8 cellular contexts compared by ENCODE assay signal in genomic region chr1:151059342-151060240, GRCh38. TPM values are rescaled to one million over a fixed set of nuclear protein-coding genes. Genes with fewer than 3 reads are reported as not detected.
DNase-seq lines count a peak whose midpoint lies in the region; ATAC-seq and TF ChIP-seq lines count a peak whose summit lies in the region.

CDC42SE1 (minus strand) TSS chr1:151059622; CDS start chr1:151055730, 3,892 bp downstream.

- H3K36me3 ChIP-seq in ascending aorta (peaks cover 16 to 22% of the 10 kb centered on the region in 2 donors), hepatocyte (replicated peaks; ENCODE audit: insufficient read depth, low read depth) (no peaks in the 10 kb centered on the region)

- intact Hi-C loops in T-helper 2 cell treated with Interferon-gamma antibody and Interleukin-4, amounts not matched to agents 100 ng/mL and 5 ng/mL, for 36 hours (cut with micrococcal nuclease) = loop anchor here (1.0 to 10.0 kb wide), 5 partner anchors 11 to 695 kb away; partner anchors contain the start of genes GABPB2, RPRD2 and TNFAIP8L2
- intact Hi-C loops in ascending aorta (cut with DNase I) = loop anchor here (1.0 to 5.0 kb wide), 4 partner anchors 11 to 182 kb away; partner anchors contain the start of genes ARNT, GABPB2 and PRUNE1

- H3K79me2 ChIP-seq in hepatocyte = peaks cover 95% of the 10 kb centered on the region

- in situ Hi-C loops in GM13976 (cut with MboI; ENCODE audit: low sequenced_read_pairs, unreplicated experiment) = no loop called here

- no peaks in the 10 kb centered on the region for H3K9me2 ChIP-seq in hepatocyte (replicated peaks; ENCODE audit: insufficient read depth)

- H3K4me2 ChIP-seq in hepatocyte = peak within 1 kb of the TSS; percentile 96

- H3K27ac ChIP-seq in ascending aorta = peak within 1 kb of the TSS; percentile 96
- H3K27ac ChIP-seq in hepatocyte = peak within 1 kb of the TSS; percentile 100

- peaks cover 19% of the 10 kb centered on the region for H4K20me1 ChIP-seq in hepatocyte (ENCODE audit: insufficient read depth, poor library complexity, severe bottlenecking)

- H3K4me3 ChIP-seq in ascending aorta (peak within 1 kb of the TSS; percentile 83 to 93), hepatocyte (peak within 1 kb of the TSS; percentile 99), retinal pigment epithelial cell (ENCODE audit: low read length) (peak within 1 kb of the TSS; percentile 94)

- no peaks in the 10 kb centered on the region for H3K27me3 ChIP-seq in ascending aorta
- H3K27me3 ChIP-seq in hepatocyte = no peaks in the 10 kb centered on the region

- H2AFZ ChIP-seq in hepatocyte = peak within 1 kb of the TSS; percentile 92

- DNase-seq in GM13976 (ENCODE audit: low spot score) (peak; percentile 93), NCI-H1694 (lab: John Stamatoyannopoulos, UW) (peak; percentile 84), ascending aorta (ENCODE audit: low spot score in 2 of 2) (peak in 1 of 2 donors; percentile 92), hepatocyte (ENCODE audit: low spot score) (peak; percentile 95), retinal pigment epithelial cell (ENCODE audit: low read depth) (peak; percentile 54), cerebellar nuclear complex (lab: John Stamatoyannopoulos, UW) (no peak)

- ATAC-seq in HG02798 (IDR thresholded peaks at IDR 0.05; ENCODE audit: poor library complexity, unreplicated experiment) = peak; percentile 82

- H3K9me3 ChIP-seq in ascending aorta (no peaks in the 10 kb centered on the region), hepatocyte (ENCODE audit: low read depth) (no peaks in the 10 kb centered on the region)

- H3K4me1 ChIP-seq in ascending aorta = peaks cover 0 to 37% of the 10 kb centered on the region in 2 donors
- peaks cover 37% of the 10 kb centered on the region for H3K4me1 ChIP-seq in hepatocyte (ENCODE audit: insufficient read depth)

- TF ChIP-seq CTCF in GM13976 (IDR thresholded peaks at IDR 0.05; ENCODE audit: borderline replicate concordance, control extremely low read depth, extremely low read depth, insufficient read depth, missing control alignments) (peak; percentile 81), ascending aorta (IDR thresholded peaks at IDR 0.05) (peak; percentile 75 to 96 (median 89)), hepatocyte (IDR thresholded peaks at IDR 0.05; ENCODE audit: poor library complexity) (peak; percentile 68), retinal pigment epithelial cell (conservative IDR thresholded peaks at IDR 0.05; ENCODE audit: low read depth, low read length) (peak; percentile 66)

- WGBS in hepatocyte (ENCODE audit: low lambda C conversion rate, missing lambda C conversion rate) = 1% methylated on average over 51 of the region's 53 CpGs

RNA-seq across cellular contexts. Expression of gene CDC42SE1, which starts in this region (rescaled TPM):
- 345 and 347 TPM in 2 replicates for total RNA-seq in T-helper 2 cell treated with Interferon-gamma antibody and Interleukin-4, amounts not matched to agents 100 ng/mL and 5 ng/mL, for 36 hours
- total RNA-seq in ascending aorta (42.4 TPM), hepatocyte (49.4 and 60.2 TPM in 2 replicates)
- 19.0 and 21.2 TPM in 2 replicates for polyA plus RNA-seq in hepatocyte

Comparison
In these comparisons a context has a peak if more than half of its experiments do, and no peak if none do; other contexts are left out.
1. DNase-seq: peak in GM13976 (single experiment), NCI-H1694 (single experiment), hepatocyte (single experiment) and retinal pigment epithelial cell (single experiment); none in cerebellar nuclear complex (0 of 2).
2. Peak in every context shown above with its lines, with median percentiles within 50 percentile points of each other: CTCF ChIP-seq and H3K4me3 ChIP-seq.